ENCODE assay signal across 16 cellular contexts in the genomic region with DNA sequence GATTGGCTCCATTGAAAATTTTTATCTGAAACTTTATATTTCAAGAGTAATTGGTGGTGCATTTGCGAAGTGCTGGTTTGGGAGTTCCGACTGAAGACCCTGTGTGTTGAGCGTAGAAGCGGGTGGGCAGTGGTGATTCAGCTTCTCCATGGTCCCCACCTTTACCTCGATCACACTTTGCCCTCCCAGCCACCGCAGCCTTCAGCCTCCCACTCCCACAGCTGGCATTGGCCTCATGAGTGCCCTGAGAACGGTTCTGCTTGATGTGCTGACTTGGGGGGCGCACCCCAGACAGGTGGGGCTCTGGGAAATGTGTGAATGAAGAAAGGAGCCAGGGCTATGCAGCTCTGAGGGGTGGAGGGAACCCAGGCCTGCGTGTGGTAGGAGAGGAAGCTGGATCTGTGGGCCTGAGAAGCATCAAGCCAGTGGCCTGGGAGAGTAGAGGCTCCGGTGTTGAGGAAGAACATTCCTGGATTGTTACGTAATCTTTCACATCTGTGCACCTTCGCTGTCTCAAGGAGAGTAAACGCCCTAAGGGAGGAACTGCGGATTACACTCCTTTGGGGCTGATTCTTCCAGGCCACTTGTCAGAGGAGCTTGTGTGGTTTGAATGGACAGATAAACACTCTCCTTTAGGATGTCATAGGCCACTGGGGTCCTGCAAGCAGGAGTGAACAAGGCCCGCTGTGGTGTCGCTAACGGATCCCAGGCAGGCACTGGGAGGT.
DNase-seq lines count a peak whose midpoint lies in the region; ATAC-seq and TF ChIP-seq lines count a peak whose summit lies in the region.
"Had no signal": no experiment of that assay in that cellular context is flagged by ENCODE, and none has a peak within 500 bp of the region (broad histone marks: within the 10 kb centered on the region; RNA-seq: fewer than 3 reads in every experiment).

No MANE protein-coding gene starts in this region.

- no peaks in the 10 kb centered on the region for H3K4me1 Mint-ChIP-seq in endodermal cell
- H3K4me1 Mint-ChIP-seq: activated T-helper 17 cell treated with anti-CD3 and anti-CD28 coated beads, Interleukin-2, amount 50 U/mL, for 72 hours had no signal

- no peak overlapping the region for H2AFZ ChIP-seq in osteoblast (ENCODE audit: low read length)

- H3K79me2 ChIP-seq in osteoblast (ENCODE audit: insufficient read depth, low read length) = no peaks in the 10 kb centered on the region

- no peak overlapping the region for H3K9ac ChIP-seq in endodermal cell (ENCODE audit: extremely low read depth, low read length, poor library complexity, severe bottlenecking)
- no peak overlapping the region for H3K9ac ChIP-seq in colonic mucosa (ENCODE audit: low read depth in 2 of 2, low read length in 2 of 2)

- H3K9me3 ChIP-seq in endodermal cell (ENCODE audit: control insufficient read depth, low read length) (no peaks in the 10 kb centered on the region), osteoblast (ENCODE audit: low read depth, low read length) (no peaks in the 10 kb centered on the region), testis (no peaks in the 10 kb centered on the region), colonic mucosa (no peaks in the 10 kb centered on the region)
- H3K9me3 ChIP-seq: neutrophil, SJCRH30 had no signal

- H3K27ac ChIP-seq in endodermal cell (ENCODE audit: low read depth, low read length) (no peak overlapping the region), osteoblast (ENCODE audit: low read depth, low read length) (peak overlapping the region; percentile 87), testis (no peak overlapping the region), colonic mucosa (no peak overlapping the region)
- H3K27ac ChIP-seq: neutrophil, SJCRH30 had no signal

- 93 to 97% methylated on average over 9 to 17 of the region's 17 CpGs for WGBS in endodermal cell (ENCODE audit: insufficient coverage in 1 of 2, insufficient read length in 1 of 2), 2 experiments
- 93 to 95% methylated on average over 17 of the region's 17 CpGs for WGBS in testis, 2 donors

- no peaks in the 10 kb centered on the region for H3K36me3 ChIP-seq in endodermal cell (ENCODE audit: control insufficient read depth, insufficient read depth, low read length)
- H3K36me3 ChIP-seq in osteoblast (ENCODE audit: insufficient read depth, low read length) = no peaks in the 10 kb centered on the region
- no peaks in the 10 kb centered on the region for H3K36me3 ChIP-seq in testis (ENCODE audit: low read depth, missing control alignments)
- H3K36me3 ChIP-seq in colonic mucosa = no peaks in the 10 kb centered on the region
- H3K36me3 ChIP-seq: neutrophil, SJCRH30 had no signal

- H3K27me3 ChIP-seq in endodermal cell (ENCODE audit: control insufficient read depth, insufficient read depth, low read length, poor library complexity, severe bottlenecking) (no peaks in the 10 kb centered on the region), osteoblast (ENCODE audit: insufficient read depth, low read length) (peaks cover 19% of the 10 kb centered on the region), testis (no peaks in the 10 kb centered on the region), colonic mucosa (no peaks in the 10 kb centered on the region)

- H3K27ac Mint-ChIP-seq in endodermal cell = no peak overlapping the region
- H3K27ac Mint-ChIP-seq: stimulated activated effector memory CD8-positive, alpha-beta T cell treated with anti-CD3 and anti-CD28 coated beads, Interleukin-12 subunit alpha, Interleukin-12 subunit beta, amount 100 ng/mL, for 72 hours had no signal

- DNase-seq in ELF-1 (ENCODE audit: low read depth, low spot score) = peak; percentile 92
- DNase-seq in NCI-H226 = peak; percentile 91
- DNase-seq in endodermal cell = peak; percentile 42
- DNase-seq in osteoblast (ENCODE audit: insufficient read length, low spot score, missing footprints) = no peak
- no peak for DNase-seq in NCI-H1105 treated with DMSO at 0.1 percent for 48 hours (lab: John Stamatoyannopoulos, UW)
- no peak for DNase-seq in testis
- DNase-seq in colonic mucosa = no peak
- DNase-seq: H7, kidney, NCI-H446, SJCRH30 had no signal

- intact Hi-C loops in testis (cut with DNase I; ENCODE audit: low total_unique reads) = no loop called here
- intact Hi-C loops in colonic mucosa (cut with DNase I) = no loop called here

- peak overlapping the region; percentile 55 for H3K4me2 ChIP-seq in osteoblast (ENCODE audit: insufficient read depth, low read length)

- ATAC-seq in GM21825 (IDR thresholded peaks at IDR 0.05; ENCODE audit: unreplicated experiment) = no peak
- ATAC-seq: activated CD4-positive, CD25-positive, alpha-beta regulatory T cell treated with anti-CD3 and anti-CD28 coated beads, Interleukin-2, amount 50 U/mL, for 24 hours; stimulated activated effector memory CD8-positive, alpha-beta T cell treated with anti-CD3 and anti-CD28 coated beads, Interleukin-12 subunit alpha, Interleukin-12 subunit beta, amount 100 ng/mL, for 72 hours had no signal

- no peak for TF ChIP-seq CTCF in endodermal cell (conservative IDR thresholded peaks at IDR 0.05)
- no peak for TF ChIP-seq CTCF in osteoblast (IDR thresholded peaks at IDR 0.05; ENCODE audit: extremely low read depth, low read depth, low read length)
- no peak for TF ChIP-seq CTCF in testis (IDR thresholded peaks at IDR 0.05)
- no peak for TF ChIP-seq CTCF in colonic mucosa (IDR thresholded peaks at IDR 0.05)

- H3K4me1 ChIP-seq in endodermal cell (ENCODE audit: control insufficient read depth, insufficient read depth, low read length) = no peaks in the 10 kb centered on the region
- peaks cover 22% of the 10 kb centered on the region for H3K4me1 ChIP-seq in osteoblast (ENCODE audit: insufficient read depth, low read length)
- no peaks in the 10 kb centered on the region for H3K4me1 ChIP-seq in testis
- no peaks in the 10 kb centered on the region for H3K4me1 ChIP-seq in colonic mucosa
- H3K4me1 ChIP-seq: SJCRH30 had no signal

- H3K4me3 Mint-ChIP-seq in endodermal cell = no peak overlapping the region
- H3K4me3 Mint-ChIP-seq: activated T-helper 17 cell treated with anti-CD3 and anti-CD28 coated beads, Interleukin-2, amount 50 U/mL, for 72 hours; stimulated activated effector memory CD8-positive, alpha-beta T cell treated with anti-CD3 and anti-CD28 coated beads, Interleukin-12 subunit alpha, Interleukin-12 subunit beta, amount 100 ng/mL, for 72 hours had no signal

- no peaks in the 10 kb centered on the region for H3K27me3 Mint-ChIP-seq in endodermal cell (ENCODE audit: insufficient read depth)
- H3K27me3 Mint-ChIP-seq: activated T-helper 17 cell treated with anti-CD3 and anti-CD28 coated beads, Interleukin-2, amount 50 U/mL, for 72 hours had no signal

- H3K4me3 ChIP-seq in endodermal cell (ENCODE audit: low read length) (no peak overlapping the region), osteoblast (ENCODE audit: insufficient read depth, low read length) (no peak overlapping the region), testis (no peak overlapping the region), colonic mucosa (no peak overlapping the region)
- H3K4me3 ChIP-seq: SJCRH30 had no signal

- TF ChIP-seq POLR2A in testis (IDR thresholded peaks at IDR 0.05) = no peak

- no peaks in the 10 kb centered on the region for H3K9me3 Mint-ChIP-seq in endodermal cell
- H3K9me3 Mint-ChIP-seq: activated T-helper 17 cell treated with anti-CD3 and anti-CD28 coated beads, Interleukin-2, amount 50 U/mL, for 72 hours; stimulated activated effector memory CD8-positive, alpha-beta T cell treated with anti-CD3 and anti-CD28 coated beads, Interleukin-12 subunit alpha, Interleukin-12 subunit beta, amount 100 ng/mL, for 72 hours had no signal

- H4K20me1 ChIP-seq in osteoblast (ENCODE audit: insufficient read depth, low read length) = peaks cover 4% of the 10 kb centered on the region

- H3K36me3 Mint-ChIP-seq in endodermal cell (ENCODE audit: low read depth) = no peaks in the 10 kb centered on the region
- H3K36me3 Mint-ChIP-seq: stimulated activated effector memory CD8-positive, alpha-beta T cell treated with anti-CD3 and anti-CD28 coated beads, Interleukin-12 subunit alpha, Interleukin-12 subunit beta, amount 100 ng/mL, for 72 hours had no signal

Comparison
In these comparisons a context has a peak if more than half of its experiments do, and no peak if none do; other contexts are left out.
1. DNase-seq: peak in ELF-1 (single experiment), NCI-H226 (single experiment) and endodermal cell (single experiment); none in osteoblast (single experiment), NCI-H1105 treated with DMSO at 0.1 percent for 48 hours (single experiment), testis (single experiment) and colonic mucosa (single experiment).